Comparison of ENCODE assay signal across 27 cellular contexts in genomic region chr5:149198148-149198547, GRCh38. TPM values are rescaled to one million over a fixed set of nuclear protein-coding genes. Genes with fewer than 3 reads are reported as not detected.
"Had no signal": no experiment of that assay in that cellular context is flagged by ENCODE, and none has a peak within 500 bp of the region (broad histone marks: within the 10 kb centered on the region; RNA-seq: fewer than 3 reads in every experiment).

No MANE protein-coding gene starts in this region.

- H3K4me1 ChIP-seq: neural progenitor cell, pancreas, prostate gland, sigmoid colon, testis, tibial artery, transverse colon, upper lobe of right lung, uterus had no signal

- H3K4me2 ChIP-seq: neural progenitor cell had no signal

- H3K9me3 ChIP-seq: neutrophil, pancreas, prostate gland, right atrium auricular region, right lobe of liver, sigmoid colon, suprapubic skin, testis, tibial artery, transverse colon, upper lobe of right lung, uterus had no signal

- H3K4me3 ChIP-seq: neural progenitor cell, pancreas, prostate gland, right atrium auricular region, right lobe of liver, sigmoid colon, suprapubic skin, testis, tibial artery, transverse colon, upper lobe of right lung, uterus had no signal

- ATAC-seq: naive thymus-derived CD4-positive, alpha-beta T cell; natural killer cell; pancreas; right lobe of liver; stimulated activated effector memory CD8-positive, alpha-beta T cell treated with anti-CD3 and anti-CD28 coated beads, Interleukin-12 subunit alpha, Interleukin-12 subunit beta, amount 100 ng/mL, for 72 hours; stimulated activated naive B cell treated with anti-CD40 and anti-IgM and Interleukin-4, amounts not matched to agents 10 μg/mL and 1 μg/mL and 100 μg/mL, for 72 hours; stimulated activated naive CD8-positive, alpha-beta T cell treated with anti-CD3 and anti-CD28 coated beads, Interleukin-15, amount 100 ng/mL, for 72 hours; upper lobe of right lung had no signal

- H3K27me3 ChIP-seq: neural progenitor cell, pancreas, right atrium auricular region, right lobe of liver, sigmoid colon, suprapubic skin, testis, tibial artery, transverse colon, upper lobe of right lung, uterus had no signal

- H3K9ac ChIP-seq: neural progenitor cell had no signal

- H3K27ac ChIP-seq: neural progenitor cell, neutrophil, pancreas, prostate gland, right lobe of liver, sigmoid colon, suprapubic skin, testis, tibial artery, transverse colon, upper lobe of right lung, uterus had no signal

- DNase-seq: naive thymus-derived CD4-positive, alpha-beta T cell; natural killer cell; nucleus accumbens; pancreas; retina; right lobe of liver; sigmoid colon; small intestine; stimulated activated CD4-positive, alpha-beta T cell treated with anti-CD3 and anti-CD28 coated beads, Interleukin-15, amount 100 ng/mL, for 24 hours; stimulated activated CD4-positive, alpha-beta T cell treated with anti-CD3 and anti-CD28 coated beads, Interleukin-2, amount 100 ng/mL, for 24 hours; stimulated activated CD4-positive, alpha-beta T cell treated with anti-CD3 and anti-CD28 coated beads, Interleukin-2, amount 100 ng/mL, for 48 hours; stimulated activated CD4-positive, alpha-beta T cell treated with anti-CD3 and anti-CD28 coated beads, Interleukin-4, amount 100 ng/mL, for 24 hours; stimulated activated naive B cell treated with anti-CD40 and anti-IgM and Interleukin-4, amounts not matched to agents 10 μg/mL and 1 μg/mL and 100 μg/mL, for 72 hours; stimulated activated naive CD4-positive, alpha-beta T cell treated with Interleukin-2 at 50 U/mL for 16 hours; stimulated activated naive CD8-positive, alpha-beta T cell treated with anti-CD3 and anti-CD28 coated beads, Interleukin-15, amount 100 ng/mL, for 72 hours; substantia nigra; testis; tibial artery; transverse colon; upper lobe of right lung; uterus had no signal

- H3K36me3 ChIP-seq: neural progenitor cell, neutrophil, pancreas, prostate gland, sigmoid colon, transverse colon, uterus had no signal

- H2AFZ ChIP-seq: neural progenitor cell had no signal

RNA-seq across cellular contexts. Expression of gene ABLIM3, which starts 56.9 kb away (rescaled TPM):
- polyA plus RNA-seq: naive thymus-derived CD4-positive, alpha-beta T cell had no signal
